10 cellular contexts compared by ENCODE assay signal in the genomic region with DNA sequence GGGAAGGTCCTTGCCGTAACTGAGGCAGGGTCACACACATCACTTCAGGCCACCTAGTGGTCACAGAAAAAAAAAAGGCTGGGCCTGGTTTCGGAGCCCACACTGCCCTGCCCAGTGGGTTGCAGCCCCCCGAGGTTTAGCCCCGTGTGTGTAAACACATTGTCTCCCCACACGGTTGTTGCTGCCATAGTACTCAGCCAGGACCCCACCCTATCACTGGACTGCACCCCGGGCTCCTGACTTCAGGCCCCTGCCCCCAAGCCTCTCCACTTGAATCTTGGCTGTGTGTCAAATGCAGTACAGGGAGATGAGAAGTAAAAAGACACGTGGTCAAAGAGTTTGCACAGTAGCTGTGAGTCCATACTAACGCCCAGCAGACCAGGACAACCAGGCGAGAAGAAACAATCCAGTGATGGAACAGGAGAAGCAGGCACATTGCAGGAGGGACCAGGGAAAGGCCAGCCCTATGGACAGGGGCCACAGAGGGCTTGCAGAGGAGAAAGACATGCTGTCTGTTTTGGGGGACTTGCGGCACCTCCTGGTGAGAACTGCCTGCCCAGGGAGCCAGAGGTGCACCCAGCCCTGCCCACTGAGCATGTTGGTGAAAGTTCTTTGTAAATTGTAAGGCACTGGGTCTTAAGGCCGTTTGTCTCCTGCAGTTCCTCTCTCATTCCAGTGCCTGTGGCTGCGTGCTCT.
DNase-seq lines count a peak whose midpoint lies in the region; ATAC-seq and TF ChIP-seq lines count a peak whose summit lies in the region.
"Had no signal": no experiment of that assay in that cellular context is flagged by ENCODE, and none has a peak within 500 bp of the region (broad histone marks: within the 10 kb centered on the region; RNA-seq: fewer than 3 reads in every experiment).

No MANE protein-coding gene starts in this region.

- no peaks in the 10 kb centered on the region for H3K4me1 ChIP-seq in KMS-11 (ENCODE audit: low read depth, poor library complexity, severe bottlenecking)
- H3K4me1 ChIP-seq in mesendoderm (ENCODE audit: control insufficient read depth, low read depth, low read length): peaks cover 11% of the 10 kb centered on the region
- H3K4me1 ChIP-seq: prostate gland had no signal

- H3K27ac ChIP-seq in KMS-11: no peak overlapping the region
- no peak overlapping the region for H3K27ac ChIP-seq in mesendoderm (ENCODE audit: low read depth, low read length)
- H3K27ac ChIP-seq: prostate gland had no signal

- H3K9ac ChIP-seq in KMS-11 (no peak overlapping the region), mesendoderm (ENCODE audit: low read length) (no peak overlapping the region)

- no CpG with 5 or more reads among the region's 12 CpGs for WGBS in mesendoderm (ENCODE audit: extremely low coverage, insufficient coverage, low lambda C conversion rate)

- intact Hi-C loops in CD14-positive monocyte (cut with micrococcal nuclease): no loop called here

- H3K4ac ChIP-seq in mesendoderm (ENCODE audit: low read depth, low read length): no peak overlapping the region

- no peaks in the 10 kb centered on the region; the same call in 1 of the 2 replicates for H3K27me3 ChIP-seq in KMS-11 (ENCODE audit: insufficient read depth, low read depth)
- no peaks in the 10 kb centered on the region for H3K27me3 ChIP-seq in mesendoderm (ENCODE audit: insufficient read depth, low read length, poor library complexity)

- H3K4me2 ChIP-seq in KMS-11 (no peak overlapping the region), mesendoderm (ENCODE audit: low read length) (no peak overlapping the region)

- no peak overlapping the region for H3K23ac ChIP-seq in mesendoderm (ENCODE audit: low read length)

- H3K4me1 Mint-ChIP-seq in CD14-positive monocyte: peaks cover 49% of the 10 kb centered on the region

- H2BK5ac ChIP-seq in mesendoderm (ENCODE audit: low read length): no peak overlapping the region

- no peak overlapping the region for H4K8ac ChIP-seq in mesendoderm (ENCODE audit: low read depth, low read length)

- H3K4me3 ChIP-seq in KMS-11 (IDR thresholded peaks at IDR 0.05; ENCODE audit: insufficient read depth, low read depth, low read length) (no peak overlapping the region), cardiac fibroblast (replicated peaks in 1 of 2; ENCODE audit: low read depth in 2 of 2, low read length in 2 of 2) (no peak overlapping the region), mesendoderm (ENCODE audit: low read length) (no peak overlapping the region)
- H3K4me3 ChIP-seq: prostate gland had no signal

- no peak overlapping the region for H3K56ac ChIP-seq in mesendoderm (ENCODE audit: low read length)

- H3K27me3 Mint-ChIP-seq in CD14-positive monocyte (ENCODE audit: low read depth in 3 of 3): peaks cover 4 to 7% (median 7%) of the 10 kb centered on the region in 3 donors

- peak overlapping the region in 1 of 2 donors; percentile 6 for H3K4me3 Mint-ChIP-seq in CD14-positive monocyte

- H2AFZ ChIP-seq in KMS-11 (ENCODE audit: low read depth): no peak overlapping the region

- H3K36me3 ChIP-seq in KMS-11 (ENCODE audit: insufficient read depth) (no peaks in the 10 kb centered on the region), mesendoderm (ENCODE audit: control insufficient read depth, insufficient read depth, low read length) (no peaks in the 10 kb centered on the region)
- H3K36me3 ChIP-seq: prostate gland had no signal

- H4K5ac ChIP-seq in mesendoderm (ENCODE audit: low read length): no peak overlapping the region

- DNase-seq in CD14-positive monocyte (ENCODE audit: low spot score) (no peak), cardiac fibroblast (ENCODE audit: low read depth in 2 of 2) (peak in 1 of 2 donors; percentile 17), mesendoderm (peak; percentile 19), HCEC 1CT (no peak), anterior cingulate cortex (lab: John Stamatoyannopoulos, UW) (no peak)
- no peak for DNase-seq in activated CD4-positive, CD25-positive, alpha-beta regulatory T cell treated with anti-CD3 and anti-CD28 coated beads, Interleukin-2, amount 50 U/mL, for 72 hours
- DNase-seq: NCI-H748 treated with DMSO at 0.1 percent for 48 hours had no signal

- H3K79me1 ChIP-seq in mesendoderm (ENCODE audit: low read length): no peaks in the 10 kb centered on the region

- H4K20me1 ChIP-seq in KMS-11 (ENCODE audit: insufficient read depth): no peaks in the 10 kb centered on the region

- H3K9me3 Mint-ChIP-seq in CD14-positive monocyte: peaks cover 0 to 2% (median 0%) of the 10 kb centered on the region in 7 donors

- H3K18ac ChIP-seq in mesendoderm (ENCODE audit: low read length): no peak overlapping the region

- no peak overlapping the region for H2BK15ac ChIP-seq in mesendoderm (replicated peaks; ENCODE audit: low read depth)

- H2AK5ac ChIP-seq in mesendoderm (ENCODE audit: low read length): no peak overlapping the region

- no peaks in the 10 kb centered on the region for H3K36me3 Mint-ChIP-seq in CD14-positive monocyte

- ATAC-seq in HG03354 (IDR thresholded peaks at IDR 0.05; ENCODE audit: poor library complexity, severe bottlenecking, unreplicated experiment): no peak

- no peaks in the 10 kb centered on the region for H3K79me2 ChIP-seq in KMS-11 (ENCODE audit: insufficient read depth, low read depth)
- H3K79me2 ChIP-seq in mesendoderm (ENCODE audit: control insufficient read depth, insufficient read depth, low read length): no peaks in the 10 kb centered on the region

- H2BK120ac ChIP-seq in mesendoderm (ENCODE audit: low read depth, low read length): no peak overlapping the region

- peak overlapping the region in 6 of 7 donors; percentile 71 to 94 (median 76) for H3K27ac Mint-ChIP-seq in CD14-positive monocyte

- peak; percentile 52 for TF ChIP-seq CTCF in CD14-positive monocyte (IDR thresholded peaks at IDR 0.05)
- TF ChIP-seq CTCF in KMS-11 (conservative IDR thresholded peaks at IDR 0.05; ENCODE audit: low read depth, low read length): peak; percentile 58; the same call in 1 of the 2 replicates
- peak; percentile 49 for TF ChIP-seq CTCF in cardiac fibroblast (IDR thresholded peaks at IDR 0.05; ENCODE audit: low read depth, low read length)
